Comparison of ENCODE assay signal across 12 cellular contexts in genomic region chr20:8757146-8757545, GRCh38.
DNase-seq lines count a peak whose midpoint lies in the region; ATAC-seq, FAIRE-seq and TF ChIP-seq lines count a peak whose summit lies in the region.
"Had no signal": no experiment of that assay in that cellular context is flagged by ENCODE, and none has a peak within 500 bp of the region (broad histone marks: within the 10 kb centered on the region; RNA-seq: fewer than 3 reads in every experiment).

No MANE protein-coding gene starts in this region.

- no peak for ATAC-seq in K562
- no peak for ATAC-seq in HG02981 (IDR thresholded peaks at IDR 0.05; ENCODE audit: unreplicated experiment)

- H3K4me3 ChIP-seq in K562, result no peak overlapping the region
- no peak overlapping the region for H3K4me3 ChIP-seq in osteoblast (ENCODE audit: insufficient read depth, low read length)

- 8% methylated on average over 4 of the region's 4 CpGs for WGBS in K562 (ENCODE audit: insufficient coverage, low coverage, missing lambda C conversion rate)

- H3K4me2 ChIP-seq in K562 (ENCODE audit: insufficient read depth, low read length) (no peak overlapping the region), osteoblast (ENCODE audit: insufficient read depth, low read length) (peak overlapping the region; percentile 28)

- no TSS peak for BruUV-seq in K562 (replicated peaks; lab: Mats Ljungman, UMichigan)

- H3K9ac ChIP-seq in K562 (ENCODE audit: insufficient read depth in 1 of 2, low read depth in 2 of 2, low read length in 2 of 2), result no peak overlapping the region

- H3K27me3 ChIP-seq in K562 (ENCODE audit: control insufficient read depth in 2 of 2, insufficient read depth in 2 of 2, low read length in 2 of 2) (no peaks in the 10 kb centered on the region), osteoblast (ENCODE audit: insufficient read depth, low read length) (no peaks in the 10 kb centered on the region)

- no peaks in the 10 kb centered on the region for H4K20me1 ChIP-seq in K562 (replicated peaks; ENCODE audit: control insufficient read depth, insufficient read depth, low read length)
- no peaks in the 10 kb centered on the region for H4K20me1 ChIP-seq in osteoblast (ENCODE audit: insufficient read depth, low read length)

- TF ChIP-seq POLR2A in K562 (conservative IDR thresholded peaks at IDR 0.05), result no peak

- POLR2A ChIA-PET in K562 (lab: Yijun Ruan, JAX), result no interaction called here

- TF ChIP-seq CTCF in K562 (IDR thresholded peaks at IDR 0.05 in 2 of 3, conservative IDR thresholded peaks at IDR 0.05 in 1 of 3; ENCODE audit: insufficient read depth in 2 of 3, low read depth in 1 of 3, low read length in 3 of 3) (no peak), osteoblast (IDR thresholded peaks at IDR 0.05; ENCODE audit: extremely low read depth, low read depth, low read length) (no peak), GM10266 (IDR thresholded peaks at IDR 0.05; ENCODE audit: control insufficient read depth, insufficient read depth, low read depth, missing control alignments) (no peak)

- no peak overlapping the region for H3K27ac ChIP-seq in K562 (ENCODE audit: extremely low read depth, low read depth, low read length)
- H3K27ac ChIP-seq in osteoblast (ENCODE audit: low read depth, low read length), result peak overlapping the region; percentile 54

- TF ChIP-seq EP300 in K562 (IDR thresholded peaks at IDR 0.05; ENCODE audit: low read length), result no peak

- H3K79me2 ChIP-seq in K562 (ENCODE audit: control insufficient read depth, insufficient read depth, low read length), result no peaks in the 10 kb centered on the region
- no peaks in the 10 kb centered on the region for H3K79me2 ChIP-seq in osteoblast (ENCODE audit: insufficient read depth, low read length)

- no peak for TF ChIP-seq RAD21 in K562 (CRISPR knock-in tag; conservative IDR thresholded peaks at IDR 0.05 in 1 of 2, IDR thresholded peaks at IDR 0.05 in 1 of 2)

- no peak for FAIRE-seq in K562 (lab: Jason Lieb, UNC)
- FAIRE-seq: G401.6 had no signal

- no peaks in the 10 kb centered on the region for H3K9me1 ChIP-seq in K562 (ENCODE audit: control insufficient read depth, insufficient read depth, low read length)

- peak; percentile 96 for DNase-seq in EH (ENCODE audit: low read depth)
- peak; percentile 14 for DNase-seq in MV-4-11 (lab: John Stamatoyannopoulos, UW)
- DNase-seq in K562 (ENCODE audit: extremely low read depth in 1 of 4, low spot score in 3 of 4), result no peak
- peak; percentile 58 for DNase-seq in osteoblast (ENCODE audit: insufficient read length, low spot score, missing footprints)
- DNase-seq in GDM1 (lab: John Stamatoyannopoulos, UW), result no peak
- DNase-seq in NCI-H1417 treated with DMSO at 0.1 percent for 48 hours (lab: John Stamatoyannopoulos, UW), result no peak
- DNase-seq in GM10266 (ENCODE audit: extremely low spot score), result no peak
- DNase-seq: activated naive CD8-positive, alpha-beta T cell treated with anti-CD3 and anti-CD28 coated beads, Interleukin-2, amount 10 ng/mL, durations not matched to agents 7 days and 5 days; NCI-H2081 treated with DMSO at 0.1 percent for 48 hours; posterior cingulate gyrus had no signal

- no peak overlapping the region for H2AFZ ChIP-seq in K562 (ENCODE audit: low read depth, low read length)
- no peak overlapping the region for H2AFZ ChIP-seq in osteoblast (ENCODE audit: low read length)

- H3K4me1 ChIP-seq in K562 (replicated peaks in 1 of 2; ENCODE audit: control insufficient read depth in 2 of 2, insufficient read depth in 2 of 2, low read length in 2 of 2) (no peaks in the 10 kb centered on the region), osteoblast (ENCODE audit: insufficient read depth, low read length) (peaks cover 24% of the 10 kb centered on the region)

- CTCF ChIA-PET in K562 (lab: Yijun Ruan, JAX; ENCODE audit: low intra/inter-chr PET ratio), result no interaction called here

- in situ Hi-C loops in K562 (cut with MboI), result no loop called here

- intact Hi-C loops in K562 (cut with micrococcal nuclease), result loop anchor here (10.0 kb wide), 1 partner anchor 598 kb away; no protein-coding TSS in a partner anchor

- H3K9me3 ChIP-seq in K562 (replicated peaks; ENCODE audit: control insufficient read depth, insufficient read depth, low read depth, low read length) (no peaks in the 10 kb centered on the region), osteoblast (ENCODE audit: low read depth, low read length) (no peaks in the 10 kb centered on the region)

- no peaks in the 10 kb centered on the region for H3K36me3 ChIP-seq in K562 (ENCODE audit: control insufficient read depth, insufficient read depth, low read length)
- no peaks in the 10 kb centered on the region for H3K36me3 ChIP-seq in osteoblast (ENCODE audit: insufficient read depth, low read length)

TF ChIP-seq in K562, 482 proteins besides CTCF, POLR2A, EP300 and RAD21:
- TF ChIP-seq SAFB (IDR thresholded peaks at IDR 0.05; ENCODE audit: borderline replicate concordance, low read depth, low read length), result no peak
- TF ChIP-seq CBFA2T3 (IDR thresholded peaks at IDR 0.05), result 0 out of 2 replicates have a peak, but pooled peaks have one; percentile 6
- no peak for TF ChIP-seq HDAC6 (IDR thresholded peaks at IDR 0.05; ENCODE audit: low read depth, low read length)
- no peak for TF ChIP-seq NR4A1 (CRISPR knock-in tag; IDR thresholded peaks at IDR 0.05)
- TF ChIP-seq NR4A1 (tag; IDR thresholded peaks at IDR 0.05), result no peak
- peak; percentile 4 for TF ChIP-seq MEIS2 (IDR thresholded peaks at IDR 0.05; ENCODE audit: partially characterized antibody)
- TF ChIP-seq MAFG (tag; conservative IDR thresholded peaks at IDR 0.05), result no peak

Comparison
In these comparisons a context has a peak if more than half of its experiments do, and no peak if none do; other contexts are left out.
1. DNase-seq: peak in EH (single experiment), MV-4-11 (single experiment) and osteoblast (single experiment); none in K562 (0 of 4), GDM1 (single experiment), NCI-H1417 treated with DMSO at 0.1 percent for 48 hours (single experiment) and GM10266 (single experiment).